1 cellular context compared by ENCODE assay signal in the genomic region with DNA sequence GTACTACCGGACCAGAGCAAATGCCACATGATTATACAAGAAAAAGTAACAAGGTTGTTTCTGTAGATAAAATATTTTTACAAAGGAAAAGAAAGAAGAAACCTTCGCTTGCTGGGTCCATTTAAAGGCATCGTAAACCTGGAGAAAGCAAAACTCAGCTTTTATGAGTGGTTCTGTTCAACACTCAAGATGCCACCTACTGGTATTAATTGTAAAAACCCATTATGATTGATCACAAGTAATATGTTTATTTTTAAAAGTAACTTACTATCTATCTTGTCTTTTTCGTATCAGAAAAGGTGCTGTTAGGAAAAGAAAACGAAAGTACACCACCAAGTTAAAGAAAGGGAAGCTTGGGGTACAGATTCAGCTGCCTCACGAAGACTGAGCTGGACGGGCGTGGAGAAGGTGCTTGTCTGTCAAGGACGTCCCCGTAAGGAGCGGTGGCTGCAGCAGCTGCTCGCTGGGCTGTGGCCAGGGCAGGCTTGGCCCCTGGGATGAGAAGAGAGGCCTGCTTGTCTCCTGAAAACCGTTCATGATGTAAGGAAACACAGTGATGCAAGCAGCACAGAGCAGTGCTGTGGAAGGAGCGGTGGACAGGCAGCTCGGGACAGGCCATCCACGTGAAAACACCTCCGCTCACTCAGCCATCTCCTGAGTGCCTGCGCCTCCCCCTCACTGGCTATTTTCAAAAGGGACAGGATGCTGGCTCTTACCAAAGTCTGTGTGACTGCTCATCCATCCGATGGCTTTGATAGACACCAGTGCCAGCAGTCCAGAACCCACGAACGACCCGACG.
TF ChIP-seq lines count a peak whose summit lies in the region.

No MANE protein-coding gene starts in this region.

TF ChIP-seq in GM12878, 131 proteins besides CTCF, POLR2A, EP300 and RAD21:
- TF ChIP-seq BACH1 (IDR thresholded peaks at IDR 0.05; ENCODE audit: borderline replicate concordance), result peak; percentile 31; the same call in 1 of the 2 replicates
- TF ChIP-seq TAF1 (IDR thresholded peaks at IDR 0.05; ENCODE audit: borderline replicate concordance, low read depth, low read length), result no peak
- TF ChIP-seq MTA3 (IDR thresholded peaks at IDR 0.05; ENCODE audit: borderline replicate concordance, low read length), result no peak
- TF ChIP-seq HDGF (IDR thresholded peaks at IDR 0.05), result peak; percentile 93
- TF ChIP-seq SUZ12 (IDR thresholded peaks at IDR 0.05; ENCODE audit: unreplicated experiment), result no peak
- no peak for TF ChIP-seq NR2C2 (IDR thresholded peaks at IDR 0.05; ENCODE audit: borderline replicate concordance, control insufficient read depth, insufficient read length, low read depth)
- TF ChIP-seq CREM (IDR thresholded peaks at IDR 0.05; ENCODE audit: low read depth), result no peak
- no peak for TF ChIP-seq SRF (IDR thresholded peaks at IDR 0.05; ENCODE audit: low read depth in 2 of 2, low read length in 2 of 2)
- TF ChIP-seq TCF12 (IDR thresholded peaks at IDR 0.05; ENCODE audit: low read depth, low read length), result no peak
- no peak for TF ChIP-seq PAX8 (IDR thresholded peaks at IDR 0.05)
- TF ChIP-seq NKRF (conservative IDR thresholded peaks at IDR 0.05), result no peak
- TF ChIP-seq ZNF274 (IDR thresholded peaks at IDR 0.05; ENCODE audit: insufficient read depth, insufficient read length), result no peak
- TF ChIP-seq, protein P1, sequence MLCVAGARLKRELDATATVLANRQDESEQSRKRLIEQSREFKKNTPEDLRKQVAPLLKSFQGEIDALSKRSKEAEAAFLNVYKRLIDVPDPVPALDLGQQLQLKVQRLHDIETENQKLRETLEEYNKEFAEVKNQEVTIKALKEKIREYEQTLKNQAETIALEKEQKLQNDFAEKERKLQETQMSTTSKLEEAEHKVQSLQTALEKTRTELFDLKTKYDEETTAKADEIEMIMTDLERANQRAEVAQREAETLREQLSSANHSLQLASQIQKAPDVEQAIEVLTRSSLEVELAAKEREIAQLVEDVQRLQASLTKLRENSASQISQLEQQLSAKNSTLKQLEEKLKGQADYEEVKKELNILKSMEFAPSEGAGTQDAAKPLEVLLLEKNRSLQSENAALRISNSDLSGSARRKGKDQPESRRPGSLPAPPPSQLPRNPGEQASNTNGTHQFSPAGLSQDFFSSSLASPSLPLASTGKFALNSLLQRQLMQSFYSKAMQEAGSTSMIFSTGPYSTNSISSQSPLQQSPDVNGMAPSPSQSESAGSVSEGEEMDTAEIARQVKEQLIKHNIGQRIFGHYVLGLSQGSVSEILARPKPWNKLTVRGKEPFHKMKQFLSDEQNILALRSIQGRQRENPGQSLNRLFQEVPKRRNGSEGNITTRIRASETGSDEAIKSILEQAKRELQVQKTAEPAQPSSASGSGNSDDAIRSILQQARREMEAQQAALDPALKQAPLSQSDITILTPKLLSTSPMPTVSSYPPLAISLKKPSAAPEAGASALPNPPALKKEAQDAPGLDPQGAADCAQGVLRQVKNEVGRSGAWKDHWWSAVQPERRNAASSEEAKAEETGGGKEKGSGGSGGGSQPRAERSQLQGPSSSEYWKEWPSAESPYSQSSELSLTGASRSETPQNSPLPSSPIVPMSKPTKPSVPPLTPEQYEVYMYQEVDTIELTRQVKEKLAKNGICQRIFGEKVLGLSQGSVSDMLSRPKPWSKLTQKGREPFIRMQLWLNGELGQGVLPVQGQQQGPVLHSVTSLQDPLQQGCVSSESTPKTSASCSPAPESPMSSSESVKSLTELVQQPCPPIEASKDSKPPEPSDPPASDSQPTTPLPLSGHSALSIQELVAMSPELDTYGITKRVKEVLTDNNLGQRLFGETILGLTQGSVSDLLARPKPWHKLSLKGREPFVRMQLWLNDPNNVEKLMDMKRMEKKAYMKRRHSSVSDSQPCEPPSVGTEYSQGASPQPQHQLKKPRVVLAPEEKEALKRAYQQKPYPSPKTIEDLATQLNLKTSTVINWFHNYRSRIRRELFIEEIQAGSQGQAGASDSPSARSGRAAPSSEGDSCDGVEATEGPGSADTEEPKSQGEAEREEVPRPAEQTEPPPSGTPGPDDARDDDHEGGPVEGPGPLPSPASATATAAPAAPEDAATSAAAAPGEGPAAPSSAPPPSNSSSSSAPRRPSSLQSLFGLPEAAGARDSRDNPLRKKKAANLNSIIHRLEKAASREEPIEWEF (IDR thresholded peaks at IDR 0.05; ENCODE audit: insufficient replicate concordance, low read depth, low read length), result peak; percentile 80
- no peak for TF ChIP-seq MYC (IDR thresholded peaks at IDR 0.05; ENCODE audit: insufficient read depth, insufficient read length, insufficient replicate concordance, low read length, severe bottlenecking)
- TF ChIP-seq, protein P2, sequence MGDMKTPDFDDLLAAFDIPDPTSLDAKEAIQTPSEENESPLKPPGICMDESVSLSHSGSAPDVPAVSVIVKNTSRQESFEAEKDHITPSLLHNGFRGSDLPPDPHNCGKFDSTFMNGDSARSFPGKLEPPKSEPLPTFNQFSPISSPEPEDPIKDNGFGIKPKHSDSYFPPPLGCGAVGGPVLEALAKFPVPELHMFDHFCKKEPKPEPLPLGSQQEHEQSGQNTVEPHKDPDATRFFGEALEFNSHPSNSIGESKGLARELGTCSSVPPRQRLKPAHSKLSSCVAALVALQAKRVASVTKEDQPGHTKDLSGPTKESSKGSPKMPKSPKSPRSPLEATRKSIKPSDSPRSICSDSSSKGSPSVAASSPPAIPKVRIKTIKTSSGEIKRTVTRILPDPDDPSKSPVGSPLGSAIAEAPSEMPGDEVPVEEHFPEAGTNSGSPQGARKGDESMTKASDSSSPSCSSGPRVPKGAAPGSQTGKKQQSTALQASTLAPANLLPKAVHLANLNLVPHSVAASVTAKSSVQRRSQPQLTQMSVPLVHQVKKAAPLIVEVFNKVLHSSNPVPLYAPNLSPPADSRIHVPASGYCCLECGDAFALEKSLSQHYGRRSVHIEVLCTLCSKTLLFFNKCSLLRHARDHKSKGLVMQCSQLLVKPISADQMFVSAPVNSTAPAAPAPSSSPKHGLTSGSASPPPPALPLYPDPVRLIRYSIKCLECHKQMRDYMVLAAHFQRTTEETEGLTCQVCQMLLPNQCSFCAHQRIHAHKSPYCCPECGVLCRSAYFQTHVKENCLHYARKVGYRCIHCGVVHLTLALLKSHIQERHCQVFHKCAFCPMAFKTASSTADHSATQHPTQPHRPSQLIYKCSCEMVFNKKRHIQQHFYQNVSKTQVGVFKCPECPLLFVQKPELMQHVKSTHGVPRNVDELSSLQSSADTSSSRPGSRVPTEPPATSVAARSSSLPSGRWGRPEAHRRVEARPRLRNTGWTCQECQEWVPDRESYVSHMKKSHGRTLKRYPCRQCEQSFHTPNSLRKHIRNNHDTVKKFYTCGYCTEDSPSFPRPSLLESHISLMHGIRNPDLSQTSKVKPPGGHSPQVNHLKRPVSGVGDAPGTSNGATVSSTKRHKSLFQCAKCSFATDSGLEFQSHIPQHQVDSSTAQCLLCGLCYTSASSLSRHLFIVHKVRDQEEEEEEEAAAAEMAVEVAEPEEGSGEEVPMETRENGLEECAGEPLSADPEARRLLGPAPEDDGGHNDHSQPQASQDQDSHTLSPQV (IDR thresholded peaks at IDR 0.05), result peak; percentile 89; the same call in 1 of the 2 replicates
- TF ChIP-seq SUPT20H (IDR thresholded peaks at IDR 0.05; ENCODE audit: borderline replicate concordance, control insufficient read depth, low read depth, low read length), result no peak
- TF ChIP-seq GATAD2B (conservative IDR thresholded peaks at IDR 0.05; ENCODE audit: low read depth), result 0 out of 2 replicates have a peak, but pooled peaks have one; percentile 28
- TF ChIP-seq DPF2 (IDR thresholded peaks at IDR 0.05), result peak; percentile 37; the same call in 1 of the 2 replicates
- TF ChIP-seq SMAD1 (IDR thresholded peaks at IDR 0.05; ENCODE audit: low read depth, partially characterized antibody), result no peak
- TF ChIP-seq, protein P3, sequence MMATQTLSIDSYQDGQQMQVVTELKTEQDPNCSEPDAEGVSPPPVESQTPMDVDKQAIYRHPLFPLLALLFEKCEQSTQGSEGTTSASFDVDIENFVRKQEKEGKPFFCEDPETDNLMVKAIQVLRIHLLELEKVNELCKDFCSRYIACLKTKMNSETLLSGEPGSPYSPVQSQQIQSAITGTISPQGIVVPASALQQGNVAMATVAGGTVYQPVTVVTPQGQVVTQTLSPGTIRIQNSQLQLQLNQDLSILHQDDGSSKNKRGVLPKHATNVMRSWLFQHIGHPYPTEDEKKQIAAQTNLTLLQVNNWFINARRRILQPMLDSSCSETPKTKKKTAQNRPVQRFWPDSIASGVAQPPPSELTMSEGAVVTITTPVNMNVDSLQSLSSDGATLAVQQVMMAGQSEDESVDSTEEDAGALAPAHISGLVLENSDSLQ (IDR thresholded peaks at IDR 0.05), result peak; percentile 76
- TF ChIP-seq ZNF687 (IDR thresholded peaks at IDR 0.05), result peak; percentile 69
- peak; percentile 48 for TF ChIP-seq PBX3 (IDR thresholded peaks at IDR 0.05; ENCODE audit: insufficient replicate concordance, low read depth, low read length)
- no peak for TF ChIP-seq RB1 (IDR thresholded peaks at IDR 0.05; ENCODE audit: borderline replicate concordance)
- TF ChIP-seq BHLHE40 (IDR thresholded peaks at IDR 0.05; ENCODE audit: borderline replicate concordance in 1 of 2, low read depth in 2 of 2, low read length in 1 of 2), result peak in 1 of 2 experiments; percentile 10; a peak in 1 of 4 replicates
